In the genomic region with DNA sequence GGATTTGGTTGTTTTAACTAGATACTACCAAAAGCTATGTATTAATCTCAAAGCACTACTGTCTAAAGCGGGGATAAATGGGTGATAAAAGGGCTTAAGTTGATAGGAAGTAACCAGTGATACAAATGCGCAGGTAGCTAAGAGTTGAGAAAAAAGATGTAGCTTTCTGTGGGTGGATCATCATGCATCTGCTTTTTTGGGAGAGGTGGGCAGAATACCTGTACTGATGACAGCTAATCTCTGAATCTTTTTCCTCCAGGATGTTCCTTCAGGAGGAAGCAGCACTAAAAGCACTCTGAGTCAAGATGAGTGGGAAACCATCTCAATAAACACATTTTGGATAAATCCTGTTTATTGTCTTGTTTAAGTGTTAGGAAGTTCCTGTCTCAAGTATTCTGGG, we compare ENCODE assay signal across 8 cellular contexts. TPM values are rescaled to one million over a fixed set of nuclear protein-coding genes. Genes with fewer than 3 reads are reported as not detected.
DNase-seq lines count a peak whose midpoint lies in the region; ATAC-seq and TF ChIP-seq lines count a peak whose summit lies in the region.
"Had no signal": no experiment of that assay in that cellular context is flagged by ENCODE, and none has a peak within 500 bp of the region (broad histone marks: within the 10 kb centered on the region; RNA-seq: fewer than 3 reads in every experiment).

No MANE protein-coding gene starts in this region.

- 90% methylated on average over 2 of the region's 2 CpGs for WGBS in smooth muscle cell (ENCODE audit: low lambda C conversion rate)

- CTCF ChIA-PET in HCT116 (lab: Charles Lee) (no interaction called here), GM10248 (lab: Yijun Ruan, JAX) (interaction anchor here (1.3 to 2.4 kb wide), 3 partner anchors 9 to 45 kb away, joined by 3 to 9 read pairs (median 4); partner anchors contain the start of genes DENND4B and JTB)
- CTCF ChIA-PET in activated CD4-positive, alpha-beta memory T cell treated with anti-CD3 and anti-CD28 coated beads for 36 hours (lab: Charles Lee): interaction anchor here (0.6 to 1.9 kb wide), 7 partner anchors 14 to 280 kb away, joined by 3 to 10 read pairs (median 4); partner anchors contain the start of genes DENND4B, JTB and SLC27A3

- peaks cover 44% of the 10 kb centered on the region for H3K36me3 Mint-ChIP-seq in activated CD4-positive, alpha-beta memory T cell treated with anti-CD3 and anti-CD28 coated beads for 36 hours
- no peaks in the 10 kb centered on the region for H3K36me3 Mint-ChIP-seq in glutamatergic neuron (ENCODE audit: unreplicated experiment)

- no peak for TF ChIP-seq POLR2A in HCT116 (IDR thresholded peaks at IDR 0.05; ENCODE audit: borderline replicate concordance, extremely low read depth, insufficient read depth, insufficient read length)

- no TSS peak for BruUV-seq in HCT116 (replicated peaks; lab: Mats Ljungman, UMichigan)

- no peaks in the 10 kb centered on the region for H3K9me3 Mint-ChIP-seq in activated CD4-positive, alpha-beta memory T cell treated with anti-CD3 and anti-CD28 coated beads for 36 hours
- peaks cover 6% of the 10 kb centered on the region for H3K9me3 Mint-ChIP-seq in glutamatergic neuron (ENCODE audit: unreplicated experiment)

- RAD21 ChIA-PET in HCT116 (lab: Charles Lee; ENCODE audit: low non-redundant PET in 1 of 2, low total read pairs in 2 of 2, uncharacterized antibody in 2 of 2, unreplicated experiment in 2 of 2): no interaction called here

- peaks cover 11% of the 10 kb centered on the region; the same call in 1 of the 2 replicates for H4K20me1 ChIP-seq in HCT116 (ENCODE audit: insufficient read depth)
- H4K20me1 ChIP-seq in smooth muscle cell (ENCODE audit: low read depth): peaks cover 35% of the 10 kb centered on the region

- no peak for TF ChIP-seq CTCF in HCT116 (IDR thresholded peaks at IDR 0.05 in 2 of 3, conservative IDR thresholded peaks at IDR 0.05 in 1 of 3; ENCODE audit: borderline replicate concordance in 1 of 3, insufficient read depth in 1 of 3, low read depth in 2 of 3, low read length in 2 of 3)
- no peak for TF ChIP-seq CTCF in glutamatergic neuron (IDR thresholded peaks at IDR 0.05; ENCODE audit: partially characterized antibody, unreplicated experiment)
- no peak for TF ChIP-seq CTCF in smooth muscle cell (IDR thresholded peaks at IDR 0.05; ENCODE audit: borderline replicate concordance, insufficient read depth, poor library complexity, severe bottlenecking)
- TF ChIP-seq CTCF in GM10248 (IDR thresholded peaks at IDR 0.05; ENCODE audit: control extremely low read depth, extremely low read depth, low read depth, missing control alignments): no peak

- peak overlapping the region; percentile 99 for H3K9ac ChIP-seq in HCT116 (ENCODE audit: low read length)
- peak overlapping the region; percentile 97 for H3K9ac ChIP-seq in smooth muscle cell (ENCODE audit: low read depth)

- peaks cover 3 to 28% of the 10 kb centered on the region in 2 experiments; a peak in 3 of 4 replicates for H3K4me1 ChIP-seq in HCT116 (ENCODE audit: control insufficient read depth in 1 of 2, insufficient read depth in 2 of 2, low read length in 2 of 2)
- H3K4me1 ChIP-seq in smooth muscle cell (ENCODE audit: low read depth): peaks cover 12% of the 10 kb centered on the region

- H3K4me3 Mint-ChIP-seq in activated CD4-positive, alpha-beta memory T cell treated with anti-CD3 and anti-CD28 coated beads for 36 hours: peak overlapping the region; percentile 97
- peak overlapping the region; percentile 93 for H3K4me3 Mint-ChIP-seq in glutamatergic neuron (ENCODE audit: unreplicated experiment)

- H3K27me3 Mint-ChIP-seq in activated CD4-positive, alpha-beta memory T cell treated with anti-CD3 and anti-CD28 coated beads for 36 hours: peaks cover 2% of the 10 kb centered on the region
- H3K27me3 Mint-ChIP-seq in glutamatergic neuron (ENCODE audit: unreplicated experiment): peaks cover 4% of the 10 kb centered on the region

- H3K27me3 ChIP-seq in HCT116 (ENCODE audit: insufficient read depth, low read length) (no peaks in the 10 kb centered on the region), smooth muscle cell (ENCODE audit: low read depth) (no peaks in the 10 kb centered on the region)

- peaks cover 36% of the 10 kb centered on the region for H3K4me1 Mint-ChIP-seq in activated CD4-positive, alpha-beta memory T cell treated with anti-CD3 and anti-CD28 coated beads for 36 hours (ENCODE audit: low read depth)
- peaks cover 9% of the 10 kb centered on the region for H3K4me1 Mint-ChIP-seq in glutamatergic neuron (ENCODE audit: low read depth, unreplicated experiment)

- POLR2A ChIA-PET in HCT116 (lab: Charles Lee): interaction anchor here (2.2 to 3.2 kb wide), 2 partner anchors 25 to 29 kb away, joined by 18 to 24 read pairs; partner anchors contain the start of genes CREB3L4 and SLC39A1
- POLR2A ChIA-PET in activated CD4-positive, alpha-beta memory T cell treated with anti-CD3 and anti-CD28 coated beads for 36 hours (lab: Charles Lee): interaction anchor here (0.7 to 3.1 kb wide), 12 partner anchors 8 to 357 kb away, joined by 3 to 23 read pairs (median 8); partner anchors contain the start of genes CHTOP, CREB3L4, CRTC2 and DENND4B
- POLR2A ChIA-PET in GM10248 (lab: Yijun Ruan, JAX): interaction anchor here (0.7 to 2.3 kb wide), 6 partner anchors 21 to 342 kb away, joined by 3 to 25 read pairs (median 4); partner anchors contain the start of genes CREB3L4 and CRTC2

- ATAC-seq in HCT116 (no peak), HG02970 (IDR thresholded peaks at IDR 0.05; ENCODE audit: low FRiP score, unreplicated experiment) (no peak)

- H3K9me2 ChIP-seq in HCT116 (ENCODE audit: insufficient read depth): no peaks in the 10 kb centered on the region

- DNase-seq in HCT116 (ENCODE audit: low read depth, low spot score): no peak
- DNase-seq in activated CD4-positive, alpha-beta memory T cell treated with anti-CD3 and anti-CD28 coated beads for 36 hours: no peak
- DNase-seq in glutamatergic neuron: no peak
- DNase-seq in smooth muscle cell (lab: John Stamatoyannopoulos, UW; ENCODE audit: unreplicated experiment): no peak
- no peak for DNase-seq in GM10248 (ENCODE audit: extremely low spot score)
- no peak for DNase-seq in NCI-H1417 (lab: John Stamatoyannopoulos, UW)
- DNase-seq: GOT3 had no signal

- H3F3A ChIP-seq in smooth muscle cell (ENCODE audit: low read depth): peaks cover 18% of the 10 kb centered on the region

- peaks cover 15 to 31% of the 10 kb centered on the region in 2 experiments for H3K36me3 ChIP-seq in HCT116 (ENCODE audit: control insufficient read depth in 1 of 2, insufficient read depth in 2 of 2, low read length in 2 of 2)
- peaks cover 9% of the 10 kb centered on the region for H3K36me3 ChIP-seq in smooth muscle cell (ENCODE audit: low read depth)

- TF ChIP-seq RAD21 in HCT116 (IDR thresholded peaks at IDR 0.05; ENCODE audit: low read depth): no peak

- H3K9me3 ChIP-seq in HCT116 (ENCODE audit: control insufficient read depth in 1 of 2, insufficient read depth in 1 of 2, low read depth in 1 of 2, low read length in 2 of 2): no peaks in the 10 kb centered on the region
- no peaks in the 10 kb centered on the region for H3K9me3 ChIP-seq in smooth muscle cell (replicated peaks; ENCODE audit: low read depth)

- H3K27ac ChIP-seq in HCT116 (ENCODE audit: low read depth, low read length) (peak overlapping the region; percentile 80; the same call in 1 of the 2 replicates), smooth muscle cell (ENCODE audit: low read depth) (peak overlapping the region; percentile 88)

- intact Hi-C loops in HCT116 (cut with micrococcal nuclease): no loop called here
- intact Hi-C loops in activated CD4-positive, alpha-beta memory T cell treated with anti-CD3 and anti-CD28 coated beads for 36 hours (cut with micrococcal nuclease): loop anchor here (2.0 to 10.0 kb wide), 4 partner anchors 163 to 321 kb away; partner anchors contain the start of genes HAX1, ILF2 and NUP210L

- peak overlapping the region; percentile 99 for H3K27ac Mint-ChIP-seq in activated CD4-positive, alpha-beta memory T cell treated with anti-CD3 and anti-CD28 coated beads for 36 hours
- H3K27ac Mint-ChIP-seq in glutamatergic neuron (ENCODE audit: unreplicated experiment): no peak overlapping the region

- H3K4me2 ChIP-seq in HCT116 (ENCODE audit: low read length): peak overlapping the region; percentile 75
- H3K4me2 ChIP-seq in smooth muscle cell: peak overlapping the region; percentile 89

- H3K79me2 ChIP-seq in HCT116 (ENCODE audit: insufficient read depth, low read length) (peaks cover 24% of the 10 kb centered on the region), smooth muscle cell (ENCODE audit: low read depth) (peaks cover 16% of the 10 kb centered on the region)

- no peak overlapping the region for H2AFZ ChIP-seq in HCT116 (ENCODE audit: low read depth, low read length, poor library complexity, severe bottlenecking)
- no peak overlapping the region for H2AFZ ChIP-seq in smooth muscle cell (ENCODE audit: low read depth)

- H3K4me3 ChIP-seq in HCT116 (replicated peaks in 1 of 2; ENCODE audit: low read depth in 1 of 2, low read length in 2 of 2) (peak overlapping the region; percentile 89 to 96), smooth muscle cell (peak overlapping the region; percentile 85)

RNA-seq across cellular contexts. Expression of gene RPS27, which starts 1.2 kb away (rescaled TPM):
- total RNA-seq in HCT116 (2021; ENCODE audit: unreplicated experiment) (1,905 TPM), glutamatergic neuron (ENCODE audit: unreplicated experiment) (881 TPM), smooth muscle cell (3,456 and 3,702 TPM in 2 replicates)
- polyA plus RNA-seq in HCT116 (2012): 4,812 and 5,865 TPM in 2 replicates
- total RNA-seq in activated CD4-positive, alpha-beta memory T cell treated with anti-CD3 and anti-CD28 coated beads for 36 hours: 1,000 to 10,000 TPM; 1,861 to 1,992 TPM
- 1,522 and 1,642 TPM in 2 replicates for polyA plus RNA-seq in smooth muscle cell

RNA-seq across cellular contexts. Expression of gene RAB13, which starts 5.7 kb away (rescaled TPM):
- total RNA-seq in HCT116 (2021; ENCODE audit: unreplicated experiment): 93.6 TPM
- polyA plus RNA-seq in HCT116 (2012): 86.0 and 107 TPM in 2 replicates
- 1 to 10 TPM; 2.9 to 4.1 TPM for total RNA-seq in activated CD4-positive, alpha-beta memory T cell treated with anti-CD3 and anti-CD28 coated beads for 36 hours
- 29.9 TPM for total RNA-seq in glutamatergic neuron (ENCODE audit: unreplicated experiment)
- 41.4 and 48.3 TPM in 2 replicates for total RNA-seq in smooth muscle cell
- 131 and 144 TPM in 2 replicates for polyA plus RNA-seq in smooth muscle cell

RNA-seq across cellular contexts. Expression of gene JTB, which starts 14.3 kb away (rescaled TPM):
- total RNA-seq in HCT116 (2021; ENCODE audit: unreplicated experiment): 123 TPM
- polyA plus RNA-seq in HCT116 (2012): 99.5 and 119 TPM in 2 replicates
- total RNA-seq in activated CD4-positive, alpha-beta memory T cell treated with anti-CD3 and anti-CD28 coated beads for 36 hours: 100 to 1,000 TPM; 134 to 136 TPM
- 48.6 TPM for total RNA-seq in glutamatergic neuron (ENCODE audit: unreplicated experiment)
- 139 and 150 TPM in 2 replicates for total RNA-seq in smooth muscle cell
- polyA plus RNA-seq in smooth muscle cell: 157 TPM in 2 replicates

RNA-seq across cellular contexts. Expression of gene CREB3L4, which starts 24.1 kb away (rescaled TPM):
- total RNA-seq in HCT116 (2021; ENCODE audit: unreplicated experiment) (15.3 TPM), glutamatergic neuron (ENCODE audit: unreplicated experiment) (14.3 TPM), smooth muscle cell (13.0 and 14.9 TPM in 2 replicates)
- 17.8 and 19.1 TPM in 2 replicates for polyA plus RNA-seq in HCT116 (2012)
- 1 to 10 TPM; 8.5 to 8.7 TPM for total RNA-seq in activated CD4-positive, alpha-beta memory T cell treated with anti-CD3 and anti-CD28 coated beads for 36 hours
- 9.0 and 13.2 TPM in 2 replicates for polyA plus RNA-seq in smooth muscle cell

RNA-seq across cellular contexts. Expression of gene SLC39A1, which starts 28.5 kb away (rescaled TPM):
- total RNA-seq in HCT116 (2021; ENCODE audit: unreplicated experiment): 51.5 TPM
- 52.2 and 57.3 TPM in 2 replicates for polyA plus RNA-seq in HCT116 (2012)
- total RNA-seq in activated CD4-positive, alpha-beta memory T cell treated with anti-CD3 and anti-CD28 coated beads for 36 hours: 10 to 100 TPM; 67.0 to 68.7 TPM
- 28.1 TPM for total RNA-seq in glutamatergic neuron (ENCODE audit: unreplicated experiment)
- total RNA-seq in smooth muscle cell: 78.8 and 104 TPM in 2 replicates
- polyA plus RNA-seq in smooth muscle cell: 128 and 143 TPM in 2 replicates
